Comparison of ENCODE assay signal across 22 cellular contexts in the genomic region with DNA sequence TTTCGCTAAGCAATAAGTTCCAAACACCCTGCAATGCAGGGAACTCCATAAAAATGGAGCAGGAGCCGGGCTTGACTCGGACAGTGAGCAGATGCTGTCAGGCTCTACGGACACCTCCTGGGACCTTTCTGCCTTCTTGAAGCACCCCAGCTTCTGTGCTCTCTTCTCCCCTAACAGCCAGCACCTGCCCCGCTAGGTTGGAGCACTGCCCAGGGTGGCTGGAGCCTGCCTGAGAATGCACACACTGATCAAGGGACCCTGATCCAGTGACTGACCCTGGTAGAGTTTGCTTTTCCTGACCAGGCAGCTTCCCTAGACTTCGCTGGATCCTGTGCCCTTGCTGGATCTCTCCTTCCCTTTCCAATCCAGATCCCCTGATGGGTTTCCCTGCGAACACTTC. TPM values are rescaled to one million over a fixed set of nuclear protein-coding genes. Genes with fewer than 3 reads are reported as not detected.
DNase-seq lines count a peak whose midpoint lies in the region; ATAC-seq and TF ChIP-seq lines count a peak whose summit lies in the region.
"Had no signal": no experiment of that assay in that cellular context is flagged by ENCODE, and none has a peak within 500 bp of the region (broad histone marks: within the 10 kb centered on the region; RNA-seq: fewer than 3 reads in every experiment).

No MANE protein-coding gene starts in this region.

- no peak for DNase-seq in activated T-cell treated with anti-CD3 and anti-CD28 coated beads, Interleukin-2, amount 50 U/mL, for 24 hours
- DNase-seq in activated T-cell treated with anti-CD3 and anti-CD28 coated beads, Interleukin-2, amount 50 U/mL, for 1 hour = no peak
- DNase-seq in WTC11 (ENCODE audit: low spot score) (no peak), neural progenitor cell (ENCODE audit: low spot score) (no peak), left cardiac atrium (no peak)
- DNase-seq: CD8-positive, alpha-beta memory T cell; COR-L47; DMS 273 treated with DMSO at 0.1 percent for 48 hours; DMS53; DND-41; EL; GM23248; H7; HFFc6; IMR-90 had no signal

- H4K20me1 ChIP-seq in neural progenitor cell (ENCODE audit: low read depth) = no peaks in the 10 kb centered on the region
- H4K20me1 ChIP-seq: BLaER1 treated with 17β-estradiol and CSF1 and Interleukin-3, amounts not matched to agents 10 nM and 100 nM had no signal

- no peaks in the 10 kb centered on the region for H3K27me3 Mint-ChIP-seq in activated T-cell treated with anti-CD3 and anti-CD28 coated beads, Interleukin-2, amount 50 U/mL, for 24 hours
- no peaks in the 10 kb centered on the region for H3K27me3 Mint-ChIP-seq in WTC11 (ENCODE audit: low read depth)
- no peaks in the 10 kb centered on the region for H3K27me3 Mint-ChIP-seq in neural progenitor cell (ENCODE audit: insufficient read depth, low read depth)
- H3K27me3 Mint-ChIP-seq: B cell had no signal

- peaks cover 2% of the 10 kb centered on the region for H3K9me3 Mint-ChIP-seq in activated T-cell treated with anti-CD3 and anti-CD28 coated beads, Interleukin-2, amount 50 U/mL, for 24 hours
- H3K9me3 Mint-ChIP-seq in WTC11 (peaks cover 3% of the 10 kb centered on the region; the same call in 1 of the 2 replicates), neural progenitor cell (no peaks in the 10 kb centered on the region)
- H3K9me3 Mint-ChIP-seq: CD8-positive, alpha-beta memory T cell; HFFc6 had no signal

- H3F3A ChIP-seq in neural progenitor cell (ENCODE audit: low read depth) = no peaks in the 10 kb centered on the region

- no peak overlapping the region for H3K4me3 Mint-ChIP-seq in activated T-cell treated with anti-CD3 and anti-CD28 coated beads, Interleukin-2, amount 50 U/mL, for 24 hours
- H3K4me3 Mint-ChIP-seq in WTC11 = no peak overlapping the region
- no peak overlapping the region for H3K4me3 Mint-ChIP-seq in neural progenitor cell
- H3K4me3 Mint-ChIP-seq: B cell; CD8-positive, alpha-beta memory T cell; HFFc6 had no signal

- H3K4me3 ChIP-seq in neural progenitor cell = no peak overlapping the region
- H3K4me3 ChIP-seq: BLaER1 treated with 17β-estradiol and CSF1 and Interleukin-3, amounts not matched to agents 10 nM and 100 nM; GM23248; K562 had no signal

- peaks cover 94% of the 10 kb centered on the region for H3K36me3 Mint-ChIP-seq in activated T-cell treated with anti-CD3 and anti-CD28 coated beads, Interleukin-2, amount 50 U/mL, for 24 hours (ENCODE audit: low read depth)
- H3K36me3 Mint-ChIP-seq in WTC11 (no peaks in the 10 kb centered on the region), neural progenitor cell (no peaks in the 10 kb centered on the region)

- peak overlapping the region; percentile 50 for H3K27ac Mint-ChIP-seq in activated T-cell treated with anti-CD3 and anti-CD28 coated beads, Interleukin-2, amount 50 U/mL, for 24 hours
- H3K27ac Mint-ChIP-seq in WTC11 (no peak overlapping the region), neural progenitor cell (no peak overlapping the region)
- H3K27ac Mint-ChIP-seq: B cell, HFFc6 had no signal

- H3K4me1 ChIP-seq in neural progenitor cell = no peaks in the 10 kb centered on the region

- peaks cover 87% of the 10 kb centered on the region for H3K4me1 Mint-ChIP-seq in activated T-cell treated with anti-CD3 and anti-CD28 coated beads, Interleukin-2, amount 50 U/mL, for 24 hours (ENCODE audit: low read depth)
- H3K4me1 Mint-ChIP-seq in WTC11 = no peaks in the 10 kb centered on the region
- H3K4me1 Mint-ChIP-seq in neural progenitor cell = no peaks in the 10 kb centered on the region
- H3K4me1 Mint-ChIP-seq: B cell had no signal

- intact Hi-C loops in left cardiac atrium (cut with DNase I) = no loop called here

- peak overlapping the region; percentile 12 for H2AFZ ChIP-seq in neural progenitor cell (replicated peaks)
- H2AFZ ChIP-seq: GM23248 had no signal

- no peaks in the 10 kb centered on the region for H3K27me3 ChIP-seq in neural progenitor cell
- H3K27me3 ChIP-seq: BLaER1 treated with 17β-estradiol and CSF1 and Interleukin-3, amounts not matched to agents 10 nM and 100 nM had no signal

- H3K36me3 ChIP-seq in neural progenitor cell = no peaks in the 10 kb centered on the region
- H3K36me3 ChIP-seq: BLaER1 treated with 17β-estradiol and CSF1 and Interleukin-3, amounts not matched to agents 10 nM and 100 nM had no signal

- no peak overlapping the region for H3K4me2 ChIP-seq in neural progenitor cell
- H3K4me2 ChIP-seq: BLaER1 treated with 17β-estradiol and CSF1 and Interleukin-3, amounts not matched to agents 10 nM and 100 nM had no signal

- no peaks in the 10 kb centered on the region for H3K9me3 ChIP-seq in neural progenitor cell (ENCODE audit: low read depth)
- H3K9me3 ChIP-seq: BLaER1 treated with 17β-estradiol and CSF1 and Interleukin-3, amounts not matched to agents 10 nM and 100 nM had no signal

- H3K9ac ChIP-seq in neural progenitor cell = no peak overlapping the region
- H3K9ac ChIP-seq: BLaER1 treated with 17β-estradiol and CSF1 and Interleukin-3, amounts not matched to agents 10 nM and 100 nM; GM23248 had no signal

- no peak for ATAC-seq in GM18505 (IDR thresholded peaks at IDR 0.05; ENCODE audit: unreplicated experiment)
- peak; percentile 20; the same call in 1 of the 2 replicates for ATAC-seq in WTC11
- ATAC-seq in HG03097 (IDR thresholded peaks at IDR 0.05; ENCODE audit: low FRiP score, unreplicated experiment) = no peak
- no peak for ATAC-seq in left cardiac atrium
- no peak for ATAC-seq in HG02852 (IDR thresholded peaks at IDR 0.05; ENCODE audit: unreplicated experiment)
- ATAC-seq: HCT116, K562 had no signal

- TF ChIP-seq POLR2A in GM18505 (IDR thresholded peaks at IDR 0.05; ENCODE audit: borderline replicate concordance, extremely low read depth, insufficient read depth, insufficient read length) = peak; percentile 35

- POLR2A ChIA-PET in WTC11 (lab: Charles Lee) = no interaction called here

- no peaks in the 10 kb centered on the region for H3K79me2 ChIP-seq in neural progenitor cell (ENCODE audit: low read depth)

- H3K27ac ChIP-seq in neural progenitor cell = no peak overlapping the region
- H3K27ac ChIP-seq: BLaER1 treated with 17β-estradiol and CSF1 and Interleukin-3, amounts not matched to agents 10 nM and 100 nM; GM23248 had no signal

- TF ChIP-seq CTCF in WTC11 (IDR thresholded peaks at IDR 0.05) (no peak), neural progenitor cell (IDR thresholded peaks at IDR 0.05) (no peak)

- CTCF ChIA-PET in WTC11 (lab: Charles Lee) = no interaction called here

TF ChIP-seq in WTC11, 78 proteins besides CTCF, POLR2A, EP300 and RAD21 (continues in another document):
- TF ChIP-seq FOXK1 (CRISPR knock-in tag; IDR thresholded peaks at IDR 0.05) (no peak), GRHL2 (CRISPR knock-in tag; IDR thresholded peaks at IDR 0.05; ENCODE audit: insufficient replicate concordance, severe bottlenecking) (no peak), ATF3 (CRISPR knock-in tag; conservative IDR thresholded peaks at IDR 0.05) (no peak), NFATC4 (CRISPR knock-in tag; IDR thresholded peaks at IDR 0.05) (no peak), TP53 (CRISPR knock-in tag; IDR thresholded peaks at IDR 0.05) (no peak), FOXJ3 (CRISPR knock-in tag; IDR thresholded peaks at IDR 0.05; ENCODE audit: borderline replicate concordance) (no peak), ZNF423 (CRISPR knock-in tag; IDR thresholded peaks at IDR 0.05) (no peak), ZNF416 (CRISPR knock-in tag; IDR thresholded peaks at IDR 0.05) (no peak), ZNF671 (CRISPR knock-in tag; IDR thresholded peaks at IDR 0.05) (no peak), MYBL2 (CRISPR knock-in tag; IDR thresholded peaks at IDR 0.05) (no peak), RORB (CRISPR knock-in tag; IDR thresholded peaks at IDR 0.05) (no peak)
- TF ChIP-seq, protein P1, sequence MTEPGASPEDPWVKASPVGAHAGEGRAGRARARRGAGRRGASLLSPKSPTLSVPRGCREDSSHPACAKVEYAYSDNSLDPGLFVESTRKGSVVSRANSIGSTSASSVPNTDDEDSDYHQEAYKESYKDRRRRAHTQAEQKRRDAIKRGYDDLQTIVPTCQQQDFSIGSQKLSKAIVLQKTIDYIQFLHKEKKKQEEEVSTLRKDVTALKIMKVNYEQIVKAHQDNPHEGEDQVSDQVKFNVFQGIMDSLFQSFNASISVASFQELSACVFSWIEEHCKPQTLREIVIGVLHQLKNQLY (CRISPR knock-in tag; IDR thresholded peaks at IDR 0.05) = no peak
- TF ChIP-seq, protein P2, sequence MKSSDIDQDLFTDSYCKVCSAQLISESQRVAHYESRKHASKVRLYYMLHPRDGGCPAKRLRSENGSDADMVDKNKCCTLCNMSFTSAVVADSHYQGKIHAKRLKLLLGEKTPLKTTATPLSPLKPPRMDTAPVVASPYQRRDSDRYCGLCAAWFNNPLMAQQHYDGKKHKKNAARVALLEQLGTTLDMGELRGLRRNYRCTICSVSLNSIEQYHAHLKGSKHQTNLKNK (CRISPR knock-in tag; IDR thresholded peaks at IDR 0.05) = no peak
- TF ChIP-seq, protein P3, sequence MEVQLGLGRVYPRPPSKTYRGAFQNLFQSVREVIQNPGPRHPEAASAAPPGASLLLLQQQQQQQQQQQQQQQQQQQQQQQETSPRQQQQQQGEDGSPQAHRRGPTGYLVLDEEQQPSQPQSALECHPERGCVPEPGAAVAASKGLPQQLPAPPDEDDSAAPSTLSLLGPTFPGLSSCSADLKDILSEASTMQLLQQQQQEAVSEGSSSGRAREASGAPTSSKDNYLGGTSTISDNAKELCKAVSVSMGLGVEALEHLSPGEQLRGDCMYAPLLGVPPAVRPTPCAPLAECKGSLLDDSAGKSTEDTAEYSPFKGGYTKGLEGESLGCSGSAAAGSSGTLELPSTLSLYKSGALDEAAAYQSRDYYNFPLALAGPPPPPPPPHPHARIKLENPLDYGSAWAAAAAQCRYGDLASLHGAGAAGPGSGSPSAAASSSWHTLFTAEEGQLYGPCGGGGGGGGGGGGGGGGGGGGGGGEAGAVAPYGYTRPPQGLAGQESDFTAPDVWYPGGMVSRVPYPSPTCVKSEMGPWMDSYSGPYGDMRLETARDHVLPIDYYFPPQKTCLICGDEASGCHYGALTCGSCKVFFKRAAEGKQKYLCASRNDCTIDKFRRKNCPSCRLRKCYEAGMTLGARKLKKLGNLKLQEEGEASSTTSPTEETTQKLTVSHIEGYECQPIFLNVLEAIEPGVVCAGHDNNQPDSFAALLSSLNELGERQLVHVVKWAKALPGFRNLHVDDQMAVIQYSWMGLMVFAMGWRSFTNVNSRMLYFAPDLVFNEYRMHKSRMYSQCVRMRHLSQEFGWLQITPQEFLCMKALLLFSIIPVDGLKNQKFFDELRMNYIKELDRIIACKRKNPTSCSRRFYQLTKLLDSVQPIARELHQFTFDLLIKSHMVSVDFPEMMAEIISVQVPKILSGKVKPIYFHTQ (CRISPR knock-in tag; IDR thresholded peaks at IDR 0.05) = no peak

RNA-seq across cellular contexts. Expression of gene CD226, which starts 40.9 kb away (rescaled TPM):
- total RNA-seq in WTC11 (2021) (0.23 to 0.55 TPM (median 0.24 TPM) in 3 replicates), neural progenitor cell (ENCODE audit: low replicate concordance) (0.06 TPM in 1 of 2 replicates, not detected in the other), left cardiac atrium (1 to 10 TPM in 1 of 2 donors, under 1 TPM in 1; 0.97 to 1.3 TPM)
- total RNA-seq: H7 had no signal
